ENCODE assay signal across 17 cellular contexts in the genomic region with DNA sequence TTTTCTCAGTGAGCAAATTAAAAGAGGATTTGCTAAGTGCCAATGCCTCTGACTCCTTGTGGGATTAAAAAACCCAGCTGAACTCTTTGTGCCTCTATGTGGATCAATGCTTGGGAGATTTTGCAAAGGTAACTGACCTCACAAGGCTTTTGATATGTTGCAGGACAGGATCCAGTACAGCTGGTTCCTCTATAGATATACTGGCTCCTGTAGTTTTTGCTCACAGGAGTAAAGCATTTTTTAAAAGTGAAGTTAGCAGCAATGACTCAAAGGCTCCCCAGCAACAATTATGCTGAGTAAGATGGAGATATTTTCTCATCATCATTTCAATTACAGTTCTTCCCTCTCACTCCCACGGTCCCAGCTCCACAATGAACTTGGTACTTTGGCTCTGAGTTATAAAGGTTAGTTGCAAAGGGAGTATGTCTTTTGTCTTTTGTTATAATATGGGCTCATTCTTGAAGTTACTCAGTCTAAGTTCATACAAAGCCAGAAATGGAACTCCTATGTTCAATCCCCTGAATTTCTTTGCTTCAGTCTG.
DNase-seq lines count a peak whose midpoint lies in the region; ATAC-seq, FAIRE-seq and TF ChIP-seq lines count a peak whose summit lies in the region.
"Had no signal": no experiment of that assay in that cellular context is flagged by ENCODE, and none has a peak within 500 bp of the region (broad histone marks: within the 10 kb centered on the region; RNA-seq: fewer than 3 reads in every experiment).

No MANE protein-coding gene starts in this region.

- H3K36me3 ChIP-seq in GM06990 (ENCODE audit: control insufficient read depth, insufficient read depth, low read length) (no peaks in the 10 kb centered on the region), bronchial epithelial cell (ENCODE audit: control insufficient read depth, insufficient read depth, low read length) (no peaks in the 10 kb centered on the region), smooth muscle cell (ENCODE audit: low read depth) (no peaks in the 10 kb centered on the region), tibial nerve (no peaks in the 10 kb centered on the region)
- H3K36me3 ChIP-seq: BLaER1 treated with 17β-estradiol and CSF1 and Interleukin-3, amounts not matched to agents 10 nM and 100 nM had no signal

- H3K4me3 ChIP-seq in GM06990 (replicated peaks; ENCODE audit: low read depth, low read length), result no peak overlapping the region
- H3K4me3 ChIP-seq in bronchial epithelial cell (ENCODE audit: low read depth, low read length), result no peak overlapping the region
- no peak overlapping the region for H3K4me3 ChIP-seq in smooth muscle cell
- H3K4me3 ChIP-seq in tibial nerve, result no peak overlapping the region
- H3K4me3 ChIP-seq: BLaER1 treated with 17β-estradiol and CSF1 and Interleukin-3, amounts not matched to agents 10 nM and 100 nM; GM12878 had no signal

- H3K4me3 Mint-ChIP-seq in nephron, result no peak overlapping the region
- H3K4me3 Mint-ChIP-seq: CD4-positive, CD25-positive, alpha-beta regulatory T cell; H9 had no signal

- H3K4me2 ChIP-seq in smooth muscle cell, result no peak overlapping the region

- H3K4me1 ChIP-seq in smooth muscle cell (ENCODE audit: low read depth) (peaks cover 8% of the 10 kb centered on the region), tibial nerve (no peaks in the 10 kb centered on the region)

- H3K9me3 Mint-ChIP-seq in nephron, result peaks cover 2% of the 10 kb centered on the region

- H3K27ac Mint-ChIP-seq in nephron, result peak overlapping the region; percentile 1 to 38 (median 21)
- H3K27ac Mint-ChIP-seq: CD4-positive, CD25-positive, alpha-beta regulatory T cell; H9 had no signal

- no peaks in the 10 kb centered on the region for H3K79me2 ChIP-seq in smooth muscle cell (ENCODE audit: low read depth)

- H3F3A ChIP-seq in smooth muscle cell (ENCODE audit: low read depth), result no peaks in the 10 kb centered on the region

- FAIRE-seq in bronchial epithelial cell (lab: Jason Lieb, UNC), result no peak
- FAIRE-seq: GM12878, GM18507, HepG2, HTR-8/SVneo had no signal

- H3K4me1 Mint-ChIP-seq in nephron, result no peaks in the 10 kb centered on the region
- H3K4me1 Mint-ChIP-seq: CD4-positive, CD25-positive, alpha-beta regulatory T cell had no signal

- ATAC-seq in HG02852 (IDR thresholded peaks at IDR 0.05; ENCODE audit: unreplicated experiment), result no peak
- ATAC-seq: GM12878, HepG2 had no signal

- TF ChIP-seq EP300 in tibial nerve (IDR thresholded peaks at IDR 0.05), result no peak

- H3K9me3 ChIP-seq in smooth muscle cell (replicated peaks; ENCODE audit: low read depth) (no peaks in the 10 kb centered on the region), tibial nerve (no peaks in the 10 kb centered on the region)
- H3K9me3 ChIP-seq: BLaER1 treated with 17β-estradiol and CSF1 and Interleukin-3, amounts not matched to agents 10 nM and 100 nM had no signal

- 52% methylated on average over 1 of the region's 1 CpG for WGBS in smooth muscle cell (ENCODE audit: low lambda C conversion rate)
- 12 to 23% methylated on average over 1 of the region's 1 CpG for WGBS in tibial nerve, 2 donors

- H3K27me3 ChIP-seq in GM06990 (replicated peaks; ENCODE audit: control insufficient read depth, insufficient read depth, low read length), result no peaks in the 10 kb centered on the region
- no peaks in the 10 kb centered on the region for H3K27me3 ChIP-seq in bronchial epithelial cell (ENCODE audit: control insufficient read depth, insufficient read depth, low read length)
- no peaks in the 10 kb centered on the region for H3K27me3 ChIP-seq in smooth muscle cell (ENCODE audit: low read depth)
- H3K27me3 ChIP-seq in tibial nerve, result no peaks in the 10 kb centered on the region
- H3K27me3 ChIP-seq: BLaER1 treated with 17β-estradiol and CSF1 and Interleukin-3, amounts not matched to agents 10 nM and 100 nM had no signal

- no peaks in the 10 kb centered on the region for H4K20me1 ChIP-seq in smooth muscle cell (ENCODE audit: low read depth)
- H4K20me1 ChIP-seq: BLaER1 treated with 17β-estradiol and CSF1 and Interleukin-3, amounts not matched to agents 10 nM and 100 nM had no signal

- DNase-seq in GM06990 (ENCODE audit: extremely low read depth, insufficient read length), result peak; percentile 4
- DNase-seq in bronchial epithelial cell (ENCODE audit: low read depth), result peak; percentile 50
- DNase-seq in smooth muscle cell (lab: John Stamatoyannopoulos, UW; ENCODE audit: unreplicated experiment), result no peak
- DNase-seq in NCI-H226, result no peak
- no peak for DNase-seq in tibial nerve (ENCODE audit: low spot score in 2 of 2)
- DNase-seq: ACHN; CD4-positive, CD25-positive, alpha-beta regulatory T cell; DMS 273 treated with DMSO at 0.1 percent for 48 hours; GOT3; H9 had no signal

- H3K27me3 Mint-ChIP-seq in nephron (ENCODE audit: low read depth), result peaks cover 3% of the 10 kb centered on the region
- H3K27me3 Mint-ChIP-seq: CD4-positive, CD25-positive, alpha-beta regulatory T cell had no signal

- no peak for TF ChIP-seq POLR2A in tibial nerve (IDR thresholded peaks at IDR 0.05)

- no peaks in the 10 kb centered on the region for H3K36me3 Mint-ChIP-seq in nephron (ENCODE audit: low read depth)
- H3K36me3 Mint-ChIP-seq: CD4-positive, CD25-positive, alpha-beta regulatory T cell had no signal

- H2AFZ ChIP-seq in smooth muscle cell (ENCODE audit: low read depth), result peak overlapping the region; percentile 1

- H3K9ac ChIP-seq in smooth muscle cell (ENCODE audit: low read depth), result no peak overlapping the region
- H3K9ac ChIP-seq: BLaER1 treated with 17β-estradiol and CSF1 and Interleukin-3, amounts not matched to agents 10 nM and 100 nM had no signal

- TF ChIP-seq CTCF in GM06990 (IDR thresholded peaks at IDR 0.05; ENCODE audit: insufficient read depth, low read length, poor library complexity, severe bottlenecking) (no peak), bronchial epithelial cell (IDR thresholded peaks at IDR 0.05; ENCODE audit: insufficient read depth, low read length, severe bottlenecking) (no peak), nephron (IDR thresholded peaks at IDR 0.05; ENCODE audit: unreplicated experiment in 3 of 3) (no peak), smooth muscle cell (IDR thresholded peaks at IDR 0.05; ENCODE audit: borderline replicate concordance, insufficient read depth, poor library complexity, severe bottlenecking) (no peak), tibial nerve (IDR thresholded peaks at IDR 0.05) (no peak)

- H3K27ac ChIP-seq in smooth muscle cell (ENCODE audit: low read depth), result no peak overlapping the region
- H3K27ac ChIP-seq in tibial nerve, result no peak overlapping the region
- H3K27ac ChIP-seq: BLaER1 treated with 17β-estradiol and CSF1 and Interleukin-3, amounts not matched to agents 10 nM and 100 nM had no signal

Comparison
In these comparisons a context has a peak if more than half of its experiments do, and no peak if none do; other contexts are left out.
1. DNase-seq: peak in GM06990 (single experiment) and bronchial epithelial cell (single experiment); none in smooth muscle cell (single experiment), NCI-H226 (single experiment) and tibial nerve (0 of 2).